Comparison of ENCODE assay signal across 10 cellular contexts in genomic region chr4:172675232-172675631, GRCh38.
"Had no signal": no experiment of that assay in that cellular context is flagged by ENCODE, and none has a peak within 500 bp of the region (broad histone marks: within the 10 kb centered on the region; RNA-seq: fewer than 3 reads in every experiment).

No MANE protein-coding gene starts in this region.

- H3K36me3 ChIP-seq: HAP-1 had no signal

- FAIRE-seq: H1, H54 had no signal

- H3K27ac ChIP-seq: GM23248 had no signal

- H3K9me3 ChIP-seq: HAP-1 had no signal

- H3K9ac ChIP-seq: GM23248 had no signal

- H3K4me1 ChIP-seq: HAP-1 had no signal

- H3K27ac Mint-ChIP-seq: GM23338, HFFc6 had no signal

- H3K9me3 Mint-ChIP-seq: GM23338 had no signal

- H3K4me3 ChIP-seq: GM23248, GM23338, HAP-1 had no signal

- DNase-seq: GM23248, H7, H9, HCEC 1CT, HFFc6 had no signal

- H2AFZ ChIP-seq: GM23248, GM23338 had no signal

- H3K4me2 ChIP-seq: GM23338 had no signal

- ATAC-seq: GM23338, HCT116 had no signal
